ENCODE assay signal across 23 cellular contexts in genomic region chr6:84309336-84309735, GRCh38.
"Had no signal": no experiment of that assay in that cellular context is flagged by ENCODE, and none has a peak within 500 bp of the region (broad histone marks: within the 10 kb centered on the region; RNA-seq: fewer than 3 reads in every experiment).

No MANE protein-coding gene starts in this region.

- H3K36me3 Mint-ChIP-seq: naive B cell; natural killer cell treated with Interleukin-12 subunit alpha and Interleukin-12 subunit beta and Interleukin-15 and Interleukin-18, amount 100 ng/mL, for 72 hours; stimulated activated memory B cell treated with anti-CD40 and anti-IgM and Interleukin-4, amounts not matched to agents 10 μg/mL and 1 μg/mL and 100 μg/mL, for 72 hours; type B pancreatic cell had no signal

- H3K27ac ChIP-seq: colonic mucosa, esophagus squamous epithelium, gastrocnemius medialis, lower lobe of right lung, prostate gland, right atrium auricular region, testis, tibial artery had no signal

- H3K4me1 ChIP-seq: colonic mucosa, esophagus squamous epithelium, gastrocnemius medialis, lower lobe of right lung, prostate gland, right atrium auricular region, testis, tibial artery had no signal

- H3K27me3 Mint-ChIP-seq: central memory CD8-positive, alpha-beta T cell; dendritic cell treated with granulocyte-macrophage colony-stimulating factor and Interleukin-4, amounts not matched to agents 40 ng/mL and 50 ng/mL, for 4 days; naive B cell; natural killer cell treated with Interleukin-12 subunit alpha and Interleukin-12 subunit beta and Interleukin-15 and Interleukin-18, amount 100 ng/mL, for 72 hours; stimulated activated memory B cell treated with anti-CD40 and anti-IgM and Interleukin-4, amounts not matched to agents 10 μg/mL and 1 μg/mL and 100 μg/mL, for 72 hours; type B pancreatic cell had no signal

- H3K4me1 Mint-ChIP-seq: central memory CD8-positive, alpha-beta T cell; naive B cell; stimulated activated memory B cell treated with anti-CD40 and anti-IgM and Interleukin-4, amounts not matched to agents 10 μg/mL and 1 μg/mL and 100 μg/mL, for 72 hours had no signal

- H3K9me3 Mint-ChIP-seq: central memory CD8-positive, alpha-beta T cell; type B pancreatic cell had no signal

- H3K9me3 ChIP-seq: colonic mucosa, esophagus squamous epithelium, gastrocnemius medialis, lower lobe of right lung, prostate gland, right atrium auricular region, testis, tibial artery had no signal

- H3K27ac Mint-ChIP-seq: dendritic cell treated with granulocyte-macrophage colony-stimulating factor and Interleukin-4, amounts not matched to agents 40 ng/mL and 50 ng/mL, for 4 days; naive B cell; natural killer cell treated with Interleukin-12 subunit alpha and Interleukin-12 subunit beta and Interleukin-15 and Interleukin-18, amount 100 ng/mL, for 72 hours; stimulated activated memory B cell treated with anti-CD40 and anti-IgM and Interleukin-4, amounts not matched to agents 10 μg/mL and 1 μg/mL and 100 μg/mL, for 72 hours; type B pancreatic cell had no signal

- DNase-seq: colonic mucosa; effector CD8-positive, alpha-beta T cell; esophagus squamous epithelium; gastrocnemius medialis; head of caudate nucleus; left ventricle myocardium superior; lower lobe of right lung; naive B cell; nucleus accumbens; stimulated activated CD4-positive, alpha-beta T cell treated with anti-CD3 and anti-CD28 coated beads, Interleukin-4, amount 100 ng/mL, for 4 hours; stimulated activated naive CD8-positive, alpha-beta T cell treated with anti-CD3 and anti-CD28 coated beads, Interleukin-15, Interleukin-2, amounts not matched to agents 100 U/mL and 50 U/mL, for 24 hours; substantia nigra; testis; tibial artery had no signal

- H3K4me3 Mint-ChIP-seq: central memory CD8-positive, alpha-beta T cell; dendritic cell treated with granulocyte-macrophage colony-stimulating factor and Interleukin-4, amounts not matched to agents 40 ng/mL and 50 ng/mL, for 4 days; naive B cell; natural killer cell treated with Interleukin-12 subunit alpha and Interleukin-12 subunit beta and Interleukin-15 and Interleukin-18, amount 100 ng/mL, for 72 hours; stimulated activated memory B cell treated with anti-CD40 and anti-IgM and Interleukin-4, amounts not matched to agents 10 μg/mL and 1 μg/mL and 100 μg/mL, for 72 hours; type B pancreatic cell had no signal

- H3K4me3 ChIP-seq: colonic mucosa, esophagus squamous epithelium, gastrocnemius medialis, lower lobe of right lung, prostate gland, right atrium auricular region, testis, tibial artery had no signal

- FAIRE-seq: keratinocyte had no signal

- H3K36me3 ChIP-seq: colonic mucosa, esophagus squamous epithelium, gastrocnemius medialis, lower lobe of right lung, prostate gland, right atrium auricular region, tibial artery had no signal

- H3K27me3 ChIP-seq: colonic mucosa, esophagus squamous epithelium, gastrocnemius medialis, right atrium auricular region, testis, tibial artery had no signal

- ATAC-seq: gastrocnemius medialis; left ventricle myocardium superior; lower lobe of right lung; natural killer cell treated with Interleukin-12 subunit alpha and Interleukin-12 subunit beta and Interleukin-15 and Interleukin-18, amount 100 ng/mL, for 72 hours; sciatic nerve; stimulated activated memory B cell treated with anti-CD40 and anti-IgM and Interleukin-4, amounts not matched to agents 10 μg/mL and 1 μg/mL and 100 μg/mL, for 72 hours; stimulated activated naive CD8-positive, alpha-beta T cell treated with anti-CD3 and anti-CD28 coated beads, Interleukin-15, Interleukin-2, amounts not matched to agents 100 U/mL and 50 U/mL, for 24 hours had no signal
